Comparison of ENCODE assay signal across 8 cellular contexts in the genomic region with DNA sequence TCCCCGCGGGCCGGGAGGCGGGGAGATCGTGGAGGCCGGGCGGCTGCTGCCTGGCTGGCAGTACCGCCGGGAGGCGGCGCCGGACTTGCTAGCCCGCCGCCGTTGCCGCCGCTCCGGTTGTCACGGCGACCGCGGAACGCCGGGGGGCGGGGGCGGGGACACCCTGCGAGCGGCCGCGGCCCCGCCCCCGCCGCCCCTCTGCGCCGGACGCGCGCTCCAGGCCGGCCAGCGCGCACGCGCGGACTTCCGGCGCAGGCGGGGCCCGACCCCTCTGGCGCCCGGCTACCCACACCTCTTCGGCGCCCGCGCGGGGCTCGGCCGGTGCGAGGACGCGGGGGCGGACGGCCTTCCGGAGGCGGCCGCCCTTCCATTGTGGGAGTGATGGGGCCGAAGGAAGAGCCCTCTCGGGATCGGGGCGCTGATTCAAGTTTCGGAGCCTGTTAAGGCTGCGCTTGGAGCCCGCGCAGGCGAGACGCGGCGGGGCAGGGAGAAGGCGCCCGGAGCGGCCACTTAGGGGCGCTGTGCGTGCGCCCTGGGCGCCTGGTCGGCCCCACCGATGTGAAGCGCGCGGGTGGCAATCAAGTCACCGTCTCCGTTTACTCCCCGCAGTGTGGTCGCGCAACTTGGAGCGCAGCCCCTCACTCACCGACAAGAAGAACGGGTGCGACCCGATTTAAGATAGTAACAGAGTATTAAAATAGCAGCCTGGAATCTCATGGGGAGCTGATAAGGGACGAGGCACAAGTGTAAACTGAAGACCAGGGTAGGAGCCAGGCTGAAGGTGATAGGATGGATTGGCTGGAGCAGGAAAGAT. TPM values are rescaled to one million over a fixed set of nuclear protein-coding genes. Genes with fewer than 3 reads are reported as not detected.
A peak's percentile ranks its signal among the peaks of the same experiment; 100 is the strongest.
DNase-seq lines count a peak whose midpoint lies in the region; ATAC-seq, FAIRE-seq and TF ChIP-seq lines count a peak whose summit lies in the region.

No MANE protein-coding gene starts in this region.

- peak; percentile 99 for DNase-seq in H54 (ENCODE audit: insufficient read length, low spot score)
- DNase-seq in LoVo (ENCODE audit: low spot score): peak; percentile 99
- peak; percentile 89 for DNase-seq in RWPE2 (ENCODE audit: low spot score)
- peak; percentile 96 for DNase-seq in activated effector memory CD4-positive, alpha-beta T cell treated with anti-CD3 and anti-CD28 coated beads, Interleukin-2, amount 50 U/mL, for 16 hours
- peak; percentile 94 for DNase-seq in fibroblast of villous mesenchyme (ENCODE audit: low read depth)
- peak; percentile 98 for DNase-seq in neural progenitor cell (ENCODE audit: low spot score)

- H3K27me3 ChIP-seq in RWPE2 (ENCODE audit: insufficient read depth, poor library complexity, severe bottlenecking) (no peaks in the 10 kb centered on the region), neural progenitor cell (peaks cover 2% of the 10 kb centered on the region), stomach smooth muscle (ENCODE audit: control insufficient read depth in 1 of 2, insufficient read depth in 2 of 2, low read length in 2 of 2) (no peaks in the 10 kb centered on the region)

- H3K9me3 ChIP-seq in ES-I3 (ENCODE audit: control insufficient read depth, insufficient read depth, low read length) (no peaks in the 10 kb centered on the region), RWPE2 (ENCODE audit: severe bottlenecking) (no peaks in the 10 kb centered on the region), neural progenitor cell (ENCODE audit: low read depth) (no peaks in the 10 kb centered on the region), stomach smooth muscle (ENCODE audit: control insufficient read depth in 2 of 2, low read length in 2 of 2) (no peaks in the 10 kb centered on the region)

- H3K4me3 ChIP-seq in RWPE2 (ENCODE audit: severe bottlenecking): peak overlapping the region; percentile 91
- peak overlapping the region; percentile 70 for H3K4me3 ChIP-seq in fibroblast of villous mesenchyme (ENCODE audit: low read depth, low read length)
- peak overlapping the region; percentile 98 for H3K4me3 ChIP-seq in neural progenitor cell
- H3K4me3 ChIP-seq in stomach smooth muscle (ENCODE audit: low read length in 2 of 2): peak overlapping the region; percentile 62 to 82

- H3K36me3 ChIP-seq in ES-I3 (ENCODE audit: insufficient read depth, low read length) (no peaks in the 10 kb centered on the region), RWPE2 (ENCODE audit: low read depth) (no peaks in the 10 kb centered on the region), neural progenitor cell (no peaks in the 10 kb centered on the region), stomach smooth muscle (ENCODE audit: control insufficient read depth in 2 of 2, insufficient read depth in 2 of 2, low read length in 2 of 2) (no peaks in the 10 kb centered on the region)

- H3K27ac ChIP-seq in RWPE2 (ENCODE audit: poor library complexity, severe bottlenecking): peak overlapping the region; percentile 42
- H3K27ac ChIP-seq in neural progenitor cell: peak overlapping the region; percentile 79
- H3K27ac ChIP-seq in stomach smooth muscle (ENCODE audit: low read length): peak overlapping the region; percentile 49

- H4K20me1 ChIP-seq in neural progenitor cell (ENCODE audit: low read depth): peaks cover 35% of the 10 kb centered on the region

- H3K36me3 Mint-ChIP-seq in neural progenitor cell: peaks cover under 1% of the 10 kb centered on the region

- ATAC-seq in RWPE2 (ENCODE audit: low read depth): peak; percentile 77

- TF ChIP-seq POLR2A in H54 (IDR thresholded peaks at IDR 0.05; ENCODE audit: low read depth, low read length): peak; percentile 86

- H2AFZ ChIP-seq in neural progenitor cell (replicated peaks): peak overlapping the region; percentile 60

- peaks cover 17% of the 10 kb centered on the region for H3F3A ChIP-seq in neural progenitor cell (ENCODE audit: low read depth)

- peak overlapping the region; percentile 78 for H3K9ac ChIP-seq in ES-I3 (ENCODE audit: low read depth, low read length)
- H3K9ac ChIP-seq in neural progenitor cell: no peak overlapping the region
- H3K9ac ChIP-seq in stomach smooth muscle (ENCODE audit: low read length in 2 of 2): peak overlapping the region; percentile 71 to 82

- peak overlapping the region; percentile 78 for H3K4me2 ChIP-seq in neural progenitor cell

- peaks cover 8% of the 10 kb centered on the region for H3K27me3 Mint-ChIP-seq in neural progenitor cell (ENCODE audit: insufficient read depth, low read depth)

- H3K79me2 ChIP-seq in neural progenitor cell (ENCODE audit: low read depth): peaks cover 37% of the 10 kb centered on the region

- H3K27ac Mint-ChIP-seq in neural progenitor cell: peak overlapping the region; percentile 91

- H3K4me1 ChIP-seq in ES-I3 (ENCODE audit: insufficient read depth, low read length) (no peaks in the 10 kb centered on the region), RWPE2 (ENCODE audit: insufficient read depth, poor library complexity, severe bottlenecking) (peaks cover 12% of the 10 kb centered on the region), neural progenitor cell (peaks cover 16% of the 10 kb centered on the region), stomach smooth muscle (ENCODE audit: control insufficient read depth, insufficient read depth, low read length) (peaks cover 10% of the 10 kb centered on the region)

- H3K4me1 Mint-ChIP-seq in neural progenitor cell: peaks cover 29% of the 10 kb centered on the region

- no peak for FAIRE-seq in H54 (lab: Jason Lieb, UNC)

- peaks cover under 1% of the 10 kb centered on the region for H3K9me3 Mint-ChIP-seq in neural progenitor cell

- H3K4me3 Mint-ChIP-seq in neural progenitor cell: peak overlapping the region; percentile 91

- TF ChIP-seq CTCF in RWPE2 (IDR thresholded peaks at IDR 0.05; ENCODE audit: poor library complexity, severe bottlenecking) (peak; percentile 87), fibroblast of villous mesenchyme (IDR thresholded peaks at IDR 0.05; ENCODE audit: insufficient read depth, low read depth, low read length) (peak; percentile 78), neural progenitor cell (IDR thresholded peaks at IDR 0.05) (peak; percentile 81)

RNA-seq across cellular contexts. Expression of a gene that starts 0.4 kb away (rescaled TPM):
- total RNA-seq in fibroblast of villous mesenchyme: 32.9 and 44.5 TPM in 2 replicates
- 30.9 and 48.2 TPM in 2 replicates for total RNA-seq in neural progenitor cell (ENCODE audit: low replicate concordance)

Comparison
In these comparisons a context has a peak if more than half of its experiments do, and no peak if none do; other contexts are left out.
1. Peak in every context shown above with its lines: DNase-seq, ATAC-seq, H3K4me3 ChIP-seq and H3K27ac ChIP-seq.